12 cellular contexts compared by ENCODE assay signal in genomic region chr1:23527366-23527765, GRCh38. TPM values are rescaled to one million over a fixed set of nuclear protein-coding genes. Genes with fewer than 3 reads are reported as not detected.
DNase-seq lines count a peak whose midpoint lies in the region; ATAC-seq, FAIRE-seq and TF ChIP-seq lines count a peak whose summit lies in the region.
"Had no signal": no experiment of that assay in that cellular context is flagged by ENCODE, and none has a peak within 500 bp of the region (broad histone marks: within the 10 kb centered on the region; RNA-seq: fewer than 3 reads in every experiment).

No MANE protein-coding gene starts in this region.

- H3K14ac ChIP-seq in H1 (ENCODE audit: insufficient read length): no peak overlapping the region

- peak overlapping the region; percentile 97 for H3K9ac ChIP-seq in OCI-LY1 (ENCODE audit: low read length)
- H3K9ac ChIP-seq in H1 (replicated peaks in 1 of 4; ENCODE audit: extremely low read depth in 1 of 4, low read depth in 3 of 4, low read length in 3 of 4): no peak overlapping the region

- TF ChIP-seq CTCF in activated CD8-positive, alpha-beta T cell treated with anti-CD3 and anti-CD28 coated beads for 36 hours (IDR thresholded peaks at IDR 0.05): no peak
- no peak for TF ChIP-seq CTCF in OCI-LY1 (IDR thresholded peaks at IDR 0.05; ENCODE audit: low read length)
- TF ChIP-seq CTCF in H1 (IDR thresholded peaks at IDR 0.05; ENCODE audit: control extremely low read depth in 1 of 3, insufficient read depth in 1 of 3, low read depth in 1 of 3, low read length in 3 of 3): no peak
- no peak for TF ChIP-seq CTCF in breast epithelium (IDR thresholded peaks at IDR 0.05)

- peaks cover 63% of the 10 kb centered on the region for H3K36me3 Mint-ChIP-seq in activated CD8-positive, alpha-beta T cell treated with anti-CD3 and anti-CD28 coated beads, Interleukin-2, amount 10 ng/mL, durations not matched to agents 7 days and 5 days (ENCODE audit: low read depth)
- peaks cover 48% of the 10 kb centered on the region for H3K36me3 Mint-ChIP-seq in activated CD8-positive, alpha-beta T cell treated with anti-CD3 and anti-CD28 coated beads for 36 hours (ENCODE audit: low read depth)
- H3K36me3 Mint-ChIP-seq in stimulated activated naive B cell treated with anti-CD40 and anti-IgM and Interleukin-4, amounts not matched to agents 10 μg/mL and 1 μg/mL and 100 μg/mL, for 72 hours: no peaks in the 10 kb centered on the region

- no peak overlapping the region for H2BK15ac ChIP-seq in H1 (ENCODE audit: low read length)

- H3K79me2 ChIP-seq in OCI-LY1 (ENCODE audit: insufficient read depth, low read length) (peaks cover 41% of the 10 kb centered on the region), H1 (ENCODE audit: control insufficient read depth in 1 of 2, insufficient read depth in 2 of 2, low read length in 2 of 2) (peaks cover 0 to 3% of the 10 kb centered on the region in 2 experiments; a peak in 1 of 4 replicates)

- CTCF ChIA-PET in activated CD8-positive, alpha-beta T cell treated with anti-CD3 and anti-CD28 coated beads, Interleukin-2, amount 10 ng/mL, durations not matched to agents 7 days and 5 days (lab: Charles Lee): interaction anchor here (1.1 to 15.4 kb wide), 13 partner anchors 11 to 172 kb away, joined by 3 to 262 read pairs (median 4); partner anchors contain the start of gene ID3
- CTCF ChIA-PET in activated CD8-positive, alpha-beta T cell treated with anti-CD3 and anti-CD28 coated beads for 36 hours (lab: Charles Lee): interaction anchor here (0.6 to 14.8 kb wide), 14 partner anchors 8 to 251 kb away, joined by 3 to 202 read pairs (median 6); partner anchors contain the start of gene PITHD1
- CTCF ChIA-PET in H1 (lab: Charles Lee; ENCODE audit: partially characterized antibody): interaction anchor here (0.6 to 16.2 kb wide), 12 partner anchors 8 to 142 kb away, joined by 3 to 230 read pairs (median 5); no protein-coding TSS in a partner anchor

- peaks cover 2% of the 10 kb centered on the region; the same call in 1 of the 2 replicates for H3K79me1 ChIP-seq in H1 (ENCODE audit: low read depth, low read length)

- no peaks in the 10 kb centered on the region for H3K9me2 ChIP-seq in OCI-LY1 (ENCODE audit: low read depth, low read length)

- no peak overlapping the region for H4K5ac ChIP-seq in H1 (ENCODE audit: insufficient read length, low read depth, low read length)

- H3K9me3 ChIP-seq in OCI-LY1 (ENCODE audit: low read length) (no peaks in the 10 kb centered on the region), H1 (ENCODE audit: insufficient read depth in 2 of 2, low read depth in 1 of 2, low read length in 1 of 2) (no peaks in the 10 kb centered on the region), breast epithelium (no peaks in the 10 kb centered on the region)
- H3K9me3 ChIP-seq: body of pancreas, MG63, thoracic aorta had no signal

- intact Hi-C loops in activated CD8-positive, alpha-beta T cell treated with anti-CD3 and anti-CD28 coated beads for 36 hours (cut with micrococcal nuclease): no loop called here
- intact Hi-C loops in breast epithelium (cut with DNase I; ENCODE audit: low total_unique reads): no loop called here

- H2AFZ ChIP-seq in OCI-LY1 (ENCODE audit: low read length): no peak overlapping the region
- H2AFZ ChIP-seq in H1 (ENCODE audit: low read length): no peak overlapping the region

- peaks cover 79% of the 10 kb centered on the region for H3K4me1 Mint-ChIP-seq in activated CD8-positive, alpha-beta T cell treated with anti-CD3 and anti-CD28 coated beads, Interleukin-2, amount 10 ng/mL, durations not matched to agents 7 days and 5 days (ENCODE audit: low read depth)
- H3K4me1 Mint-ChIP-seq in activated CD8-positive, alpha-beta T cell treated with anti-CD3 and anti-CD28 coated beads for 36 hours (ENCODE audit: low read depth): peaks cover 67% of the 10 kb centered on the region
- peaks cover 57 to 78% of the 10 kb centered on the region in 2 donors for H3K4me1 Mint-ChIP-seq in stimulated activated naive B cell treated with anti-CD40 and anti-IgM and Interleukin-4, amounts not matched to agents 10 μg/mL and 1 μg/mL and 100 μg/mL, for 72 hours

- no peak for TF ChIP-seq RAD21 in H1 (IDR thresholded peaks at IDR 0.05 in 1 of 2, conservative IDR thresholded peaks at IDR 0.05 in 1 of 2; ENCODE audit: low read depth in 2 of 2, low read length in 2 of 2)

- no peak overlapping the region for H4K8ac ChIP-seq in H1 (ENCODE audit: extremely low read depth, insufficient read depth, low read length)

- H3K4me3 Mint-ChIP-seq in activated CD8-positive, alpha-beta T cell treated with anti-CD3 and anti-CD28 coated beads, Interleukin-2, amount 10 ng/mL, durations not matched to agents 7 days and 5 days: peak overlapping the region; percentile 92
- no peak overlapping the region for H3K4me3 Mint-ChIP-seq in activated CD8-positive, alpha-beta T cell treated with anti-CD3 and anti-CD28 coated beads for 36 hours
- no peak overlapping the region for H3K4me3 Mint-ChIP-seq in stimulated activated naive B cell treated with anti-CD40 and anti-IgM and Interleukin-4, amounts not matched to agents 10 μg/mL and 1 μg/mL and 100 μg/mL, for 72 hours

- H4K91ac ChIP-seq in H1 (replicated peaks; ENCODE audit: insufficient read length, low read length): no peak overlapping the region

- H2AK5ac ChIP-seq in H1 (ENCODE audit: low read depth, low read length): no peak overlapping the region

- H2BK120ac ChIP-seq in H1 (replicated peaks; ENCODE audit: low read depth, low read length): no peak overlapping the region

- no peaks in the 10 kb centered on the region for H4K20me1 ChIP-seq in OCI-LY1 (ENCODE audit: insufficient read depth, low read length)
- peaks cover 3 to 10% of the 10 kb centered on the region in 2 experiments for H4K20me1 ChIP-seq in H1 (replicated peaks in 1 of 2; ENCODE audit: control insufficient read depth in 1 of 2, insufficient read depth in 2 of 2, low read length in 2 of 2)

- no peak overlapping the region for H2BK20ac ChIP-seq in H1 (ENCODE audit: low read length)

- H3K4me1 ChIP-seq in OCI-LY1 (ENCODE audit: insufficient read depth, low read length, severe bottlenecking) (peaks cover 69% of the 10 kb centered on the region), H1 (replicated peaks in 1 of 4; ENCODE audit: control insufficient read depth in 3 of 4, insufficient read depth in 4 of 4, low read length in 3 of 4) (peaks cover 9 to 25% (median 15%) of the 10 kb centered on the region in 4 experiments), breast epithelium (peaks cover 16 to 20% of the 10 kb centered on the region in 2 donors)

- H3K56ac ChIP-seq in H1 (replicated peaks; ENCODE audit: insufficient read length, low read depth, low read length): no peak overlapping the region

- H3K4me2 ChIP-seq in OCI-LY1 (ENCODE audit: low read length) (peak overlapping the region; percentile 97), H1 (ENCODE audit: insufficient read depth in 1 of 2, low read depth in 2 of 2, low read length in 2 of 2) (no peak overlapping the region)

- no peaks in the 10 kb centered on the region for H3K27me3 Mint-ChIP-seq in activated CD8-positive, alpha-beta T cell treated with anti-CD3 and anti-CD28 coated beads, Interleukin-2, amount 10 ng/mL, durations not matched to agents 7 days and 5 days (ENCODE audit: low read depth)
- no peaks in the 10 kb centered on the region for H3K27me3 Mint-ChIP-seq in activated CD8-positive, alpha-beta T cell treated with anti-CD3 and anti-CD28 coated beads for 36 hours
- H3K27me3 Mint-ChIP-seq in stimulated activated naive B cell treated with anti-CD40 and anti-IgM and Interleukin-4, amounts not matched to agents 10 μg/mL and 1 μg/mL and 100 μg/mL, for 72 hours: peaks cover 0 to 7% of the 10 kb centered on the region in 2 donors

- peak overlapping the region; percentile 91 for H3K4me3 ChIP-seq in OCI-LY1 (ENCODE audit: low read depth, low read length, poor library complexity, severe bottlenecking)
- H3K4me3 ChIP-seq in H1 (ENCODE audit: extremely low read depth in 1 of 4, insufficient read depth in 2 of 4, low read depth in 3 of 4, low read length in 4 of 4): no peak overlapping the region
- H3K4me3 ChIP-seq in breast epithelium: no peak overlapping the region
- H3K4me3 ChIP-seq: body of pancreas, MG63, thoracic aorta had no signal

- no peak overlapping the region for H2BK5ac ChIP-seq in H1 (ENCODE audit: low read depth, low read length)

- no peak for ATAC-seq in activated CD8-positive, alpha-beta T cell treated with anti-CD3 and anti-CD28 coated beads, Interleukin-2, amount 10 ng/mL, durations not matched to agents 7 days and 5 days
- ATAC-seq in activated CD8-positive, alpha-beta T cell treated with anti-CD3 and anti-CD28 coated beads for 36 hours: no peak
- ATAC-seq in stimulated activated naive B cell treated with anti-CD40 and anti-IgM and Interleukin-4, amounts not matched to agents 10 μg/mL and 1 μg/mL and 100 μg/mL, for 72 hours (replicated peaks): no peak

- TF ChIP-seq POLR2A in H1 (IDR thresholded peaks at IDR 0.05; ENCODE audit: control extremely low read depth in 1 of 2, low read depth in 2 of 2, low read length in 2 of 2) (no peak), breast epithelium (IDR thresholded peaks at IDR 0.05) (no peak)

- H3K27ac ChIP-seq in OCI-LY1 (ENCODE audit: low read depth, low read length, poor library complexity, severe bottlenecking) (peak overlapping the region; percentile 91), H1 (ENCODE audit: low read depth, low read length) (no peak overlapping the region), breast epithelium (no peak overlapping the region)
- H3K27ac ChIP-seq: body of pancreas, thoracic aorta had no signal

- WGBS in H1 (ENCODE audit: extremely low coverage in 1 of 2, insufficient coverage in 1 of 2, insufficient read length in 1 of 2, insufficient replicate concordance in 2 of 2, low coverage in 1 of 2, low lambda C conversion rate in 2 of 2, missing lambda C conversion rate in 1 of 2), 2 experiments: 90% methylated on average over 7 of the region's 7 CpGs; no CpG with 5 or more reads in 1 of the 2 experiments

- no peak overlapping the region for H3K18ac ChIP-seq in H1 (ENCODE audit: extremely low read depth, low read length)

- H3K27me3 ChIP-seq in OCI-LY1 (ENCODE audit: insufficient read depth, low read length) (no peaks in the 10 kb centered on the region), H1 (replicated peaks in 1 of 4; ENCODE audit: control insufficient read depth in 3 of 4, extremely low read depth in 1 of 4, insufficient read depth in 3 of 4, low read length in 3 of 4) (peaks cover 3 to 25% (median 17%) of the 10 kb centered on the region in 4 experiments), breast epithelium (no peaks in the 10 kb centered on the region)
- H3K27me3 ChIP-seq: body of pancreas, MG63 had no signal

- no peaks in the 10 kb centered on the region for H3K9me3 Mint-ChIP-seq in activated CD8-positive, alpha-beta T cell treated with anti-CD3 and anti-CD28 coated beads, Interleukin-2, amount 10 ng/mL, durations not matched to agents 7 days and 5 days (ENCODE audit: insufficient read depth)
- H3K9me3 Mint-ChIP-seq in activated CD8-positive, alpha-beta T cell treated with anti-CD3 and anti-CD28 coated beads for 36 hours: no peaks in the 10 kb centered on the region
- H3K9me3 Mint-ChIP-seq in stimulated activated naive B cell treated with anti-CD40 and anti-IgM and Interleukin-4, amounts not matched to agents 10 μg/mL and 1 μg/mL and 100 μg/mL, for 72 hours: no peaks in the 10 kb centered on the region

- H2BK12ac ChIP-seq in H1 (ENCODE audit: low read depth, low read length): 0 out of 2 replicates have a peak overlapping the region, but pooled peaks have one; percentile 9

- no peak overlapping the region for H3K23ac ChIP-seq in H1 (ENCODE audit: insufficient read length)

- DNase-seq in activated CD8-positive, alpha-beta T cell treated with anti-CD3 and anti-CD28 coated beads, Interleukin-2, amount 10 ng/mL, durations not matched to agents 7 days and 5 days: no peak
- DNase-seq in activated CD8-positive, alpha-beta T cell treated with anti-CD3 and anti-CD28 coated beads for 36 hours: no peak
- no peak for DNase-seq in H1 (ENCODE audit: low read depth in 1 of 2, low spot score in 2 of 2)
- DNase-seq in stimulated activated naive B cell treated with anti-CD40 and anti-IgM and Interleukin-4, amounts not matched to agents 10 μg/mL and 1 μg/mL and 100 μg/mL, for 72 hours: no peak
- DNase-seq in breast epithelium (ENCODE audit: low spot score in 2 of 2): no peak
- no peak for DNase-seq in stimulated activated CD4-positive, alpha-beta T cell treated with anti-CD3 and anti-CD28 coated beads, Interleukin-2, amount 100 ng/mL, for 24 hours
- DNase-seq in NOMO-1 treated with dmso at 0.1 percent for 144 hours (lab: John Stamatoyannopoulos, UW; ENCODE audit: unreplicated experiment): no peak
- DNase-seq: body of pancreas, left cardiac atrium, MG63 had no signal

- FAIRE-seq in H1 (lab: Jason Lieb, UNC): no peak

- no peaks in the 10 kb centered on the region; the same call in 1 of the 2 replicates for H3F3A ChIP-seq in OCI-LY1 (ENCODE audit: insufficient read depth, low read length)

- H3K23me2 ChIP-seq in H1 (ENCODE audit: low read depth, low read length): peaks cover 8% of the 10 kb centered on the region; the same call in 1 of the 2 replicates

- H3K4ac ChIP-seq in H1 (replicated peaks; ENCODE audit: insufficient read length, low read depth, low read length): no peak overlapping the region

- H3K27ac Mint-ChIP-seq in activated CD8-positive, alpha-beta T cell treated with anti-CD3 and anti-CD28 coated beads, Interleukin-2, amount 10 ng/mL, durations not matched to agents 7 days and 5 days: peak overlapping the region; percentile 87
- no peak overlapping the region for H3K27ac Mint-ChIP-seq in activated CD8-positive, alpha-beta T cell treated with anti-CD3 and anti-CD28 coated beads for 36 hours
- peak overlapping the region; percentile 81 for H3K27ac Mint-ChIP-seq in stimulated activated naive B cell treated with anti-CD40 and anti-IgM and Interleukin-4, amounts not matched to agents 10 μg/mL and 1 μg/mL and 100 μg/mL, for 72 hours

- H3K36me3 ChIP-seq in OCI-LY1 (ENCODE audit: insufficient read depth, low read length): peaks cover 38% of the 10 kb centered on the region
- H3K36me3 ChIP-seq in H1 (ENCODE audit: control insufficient read depth in 2 of 4, insufficient read depth in 4 of 4, low read length in 3 of 4): no peaks in the 10 kb centered on the region
- H3K36me3 ChIP-seq in breast epithelium: no peaks in the 10 kb centered on the region
- H3K36me3 ChIP-seq: thoracic aorta had no signal

- POLR2A ChIA-PET in activated CD8-positive, alpha-beta T cell treated with anti-CD3 and anti-CD28 coated beads, Interleukin-2, amount 10 ng/mL, durations not matched to agents 7 days and 5 days (lab: Charles Lee): interaction anchor here (0.9 to 2.6 kb wide), 6 partner anchors 12 to 164 kb away, joined by 3 to 15 read pairs (median 8); partner anchors contain the start of gene RPL11
- POLR2A ChIA-PET in activated CD8-positive, alpha-beta T cell treated with anti-CD3 and anti-CD28 coated beads for 36 hours (lab: Charles Lee): interaction anchor here (0.6 to 4.8 kb wide), 12 partner anchors 9 to 1075 kb away, joined by 3 to 22 read pairs (median 4); partner anchors contain the start of gene RPL11
- POLR2A ChIA-PET in H1 (lab: Charles Lee; ENCODE audit: partially characterized antibody): interaction anchor here (0.7 to 1.5 kb wide), 5 partner anchors 9 to 183 kb away, joined by 3 to 7 read pairs (median 4); partner anchors contain the start of genes HNRNPR and RPL11

- no peak for TF ChIP-seq EP300 in H1 (IDR thresholded peaks at IDR 0.05; ENCODE audit: borderline replicate concordance in 1 of 2, low read depth in 2 of 2, low read length in 2 of 2)

RNA-seq across cellular contexts. Expression of gene E2F2, which starts 3.7 kb away (rescaled TPM):
- total RNA-seq in activated CD8-positive, alpha-beta T cell treated with anti-CD3 and anti-CD28 coated beads, Interleukin-2, amount 10 ng/mL, durations not matched to agents 7 days and 5 days: 10 to 100 TPM; 75.0 to 80.3 TPM
- 10 to 100 TPM; 23.7 to 25.3 TPM for total RNA-seq in activated CD8-positive, alpha-beta T cell treated with anti-CD3 and anti-CD28 coated beads for 36 hours
- 6.1 and 7.0 TPM in 2 replicates for total RNA-seq in H1 (2021; fragmentation: NEBNext Ultra II Directional; extraction: Animal tissue kit (Norgen Biotek cat#: 25700))
- polyA plus RNA-seq in H1 (2011; rRNA removed): 1.8 and 2.3 TPM in 2 replicates
- 1.8 TPM for polyA plus RNA-seq in H1 (2011; cell fraction: cytosol; rRNA removed)
- 2.4 TPM for polyA plus RNA-seq in H1 (2011; cell fraction: nucleus; rRNA removed)
- polyA plus RNA-seq in H1 (2012, experiment 1 of 2): 3.9 to 5.3 TPM (median 4.1 TPM) in 4 replicates
- polyA plus RNA-seq in H1 (2012, experiment 2 of 2): 3.4 TPM
- polyA plus RNA-seq in H1 (2013, experiment 1 of 2): 3.1 TPM
- polyA plus RNA-seq in H1 (2013, experiment 2 of 2): 2.9 TPM
- 3.2 and 4.8 TPM in 2 replicates for polyA minus RNA-seq in H1 (2011; rRNA and poly(A)+ RNA removed)
- polyA minus RNA-seq in H1 (2011; cell fraction: cytosol; rRNA and poly(A)+ RNA removed): 2.7 TPM
- polyA minus RNA-seq in H1 (2011; cell fraction: nucleus; rRNA and poly(A)+ RNA removed): 3.8 TPM
- under 1 TPM; under 0.01 to 0.73 (median 0.33) TPM for total RNA-seq in breast epithelium

RNA-seq across cellular contexts. Expression of gene ID3, which starts 31.9 kb away (rescaled TPM):
- total RNA-seq in activated CD8-positive, alpha-beta T cell treated with anti-CD3 and anti-CD28 coated beads, Interleukin-2, amount 10 ng/mL, durations not matched to agents 7 days and 5 days: 10 to 100 TPM; 31.4 to 34.4 TPM
- total RNA-seq in activated CD8-positive, alpha-beta T cell treated with anti-CD3 and anti-CD28 coated beads for 36 hours: 10 to 100 TPM; 70.4 to 74.3 TPM
- 240 and 252 TPM in 2 replicates for total RNA-seq in H1 (2021; fragmentation: NEBNext Ultra II Directional; extraction: Animal tissue kit (Norgen Biotek cat#: 25700))
- polyA plus RNA-seq in H1 (2011; rRNA removed): 304 and 490 TPM in 2 replicates
- polyA plus RNA-seq in H1 (2011; cell fraction: cytosol; rRNA removed): 310 TPM
- polyA plus RNA-seq in H1 (2011; cell fraction: nucleus; rRNA removed): 192 TPM
- 135 to 194 TPM (median 157 TPM) in 4 replicates for polyA plus RNA-seq in H1 (2012, experiment 1 of 2)
- polyA plus RNA-seq in H1 (2012, experiment 2 of 2): 300 TPM
- polyA plus RNA-seq in H1 (2013, experiment 1 of 2): 260 TPM
- 250 TPM for polyA plus RNA-seq in H1 (2013, experiment 2 of 2)
- 30.4 and 61.8 TPM in 2 replicates for polyA minus RNA-seq in H1 (2011; rRNA and poly(A)+ RNA removed)
- 97.4 TPM for polyA minus RNA-seq in H1 (2011; cell fraction: cytosol; rRNA and poly(A)+ RNA removed)
- 104 TPM for polyA minus RNA-seq in H1 (2011; cell fraction: nucleus; rRNA and poly(A)+ RNA removed)
- total RNA-seq in breast epithelium: 100 to 1,000 TPM in 1 of 3 donors, 10 to 100 TPM in 2; 79.9 to 133 (median 90.9) TPM

RNA-seq across cellular contexts. Expression of gene ASAP3, which starts 43.4 kb away (rescaled TPM):
- under 1 TPM; 0.24 to 0.83 TPM for total RNA-seq in activated CD8-positive, alpha-beta T cell treated with anti-CD3 and anti-CD28 coated beads, Interleukin-2, amount 10 ng/mL, durations not matched to agents 7 days and 5 days
- total RNA-seq in activated CD8-positive, alpha-beta T cell treated with anti-CD3 and anti-CD28 coated beads for 36 hours: under 1 TPM; 0.29 to 0.74 TPM
- 54.9 and 58.0 TPM in 2 replicates for total RNA-seq in H1 (2021; fragmentation: NEBNext Ultra II Directional; extraction: Animal tissue kit (Norgen Biotek cat#: 25700))
- 53.1 and 62.6 TPM in 2 replicates for polyA plus RNA-seq in H1 (2011; rRNA removed)
- 51.4 TPM for polyA plus RNA-seq in H1 (2011; cell fraction: cytosol; rRNA removed)
- 233 TPM for polyA plus RNA-seq in H1 (2011; cell fraction: nucleus; rRNA removed)
- 34.7 to 50.2 TPM (median 42.7 TPM) in 4 replicates for polyA plus RNA-seq in H1 (2012, experiment 1 of 2)
- polyA plus RNA-seq in H1 (2012, experiment 2 of 2): 40.8 TPM
- polyA plus RNA-seq in H1 (2013, experiment 1 of 2): 30.6 TPM
- polyA plus RNA-seq in H1 (2013, experiment 2 of 2): 28.6 TPM
- 60.3 and 65.1 TPM in 2 replicates for polyA minus RNA-seq in H1 (2011; rRNA and poly(A)+ RNA removed)
- 28.0 TPM for polyA minus RNA-seq in H1 (2011; cell fraction: cytosol; rRNA and poly(A)+ RNA removed)
- polyA minus RNA-seq in H1 (2011; cell fraction: nucleus; rRNA and poly(A)+ RNA removed): 40.8 TPM
- 10 to 100 TPM; 47.7 to 61.6 (median 54.9) TPM for total RNA-seq in breast epithelium

Comparison
In these comparisons a context has a peak if more than half of its experiments do, and no peak if none do; other contexts are left out.
1. RNA of gene ASAP3, which starts 43.4 kb away (total RNA-seq): 54.9 to 58.0 TPM in H1 and 47.7 to 61.6 TPM in breast epithelium; 0.24 to 0.83 TPM in activated CD8-positive, alpha-beta T cell treated with anti-CD3 and anti-CD28 coated beads, Interleukin-2, amount 10 ng/mL, durations not matched to agents 7 days and 5 days and 0.29 to 0.74 TPM in activated CD8-positive, alpha-beta T cell treated with anti-CD3 and anti-CD28 coated beads for 36 hours; every median in the first group is over 10 times any median in the second.